Comparison of ENCODE assay signal across 36 cellular contexts in genomic region chr4:56123547-56123946, GRCh38.
"Had no signal": no experiment of that assay in that cellular context is flagged by ENCODE, and none has a peak within 500 bp of the region (broad histone marks: within the 10 kb centered on the region; RNA-seq: fewer than 3 reads in every experiment).

No MANE protein-coding gene starts in this region.

- H3K36me3 Mint-ChIP-seq: activated CD4-positive, alpha-beta memory T cell treated with anti-CD3 and anti-CD28 coated beads for 36 hours; activated CD8-positive, alpha-beta memory T cell treated with anti-CD3 and anti-CD28 coated beads, Interleukin-2, amount 10 ng/mL, durations not matched to agents 7 days and 5 days; activated naive CD4-positive, alpha-beta T cell treated with anti-CD3 and anti-CD28 coated beads, Interleukin-2, amount 50 U/mL, for 24 hours; activated naive CD8-positive, alpha-beta T cell treated with anti-CD3 and anti-CD28 coated beads for 36 hours had no signal

- FAIRE-seq: endometrium, endothelial cell of umbilical vein, frontal cortex had no signal

- H3K27me3 ChIP-seq: adrenal gland, body of pancreas, breast epithelium, cardiac muscle cell, colonic mucosa had no signal

- H3K9me3 ChIP-seq: adrenal gland, body of pancreas, breast epithelium, colonic mucosa had no signal

- H3K4me1 Mint-ChIP-seq: activated CD4-positive, alpha-beta T cell treated with anti-CD3 and anti-CD28 coated beads for 36 hours; activated CD4-positive, alpha-beta T cell treated with anti-CD3 and anti-CD28 coated beads, Interleukin-2, amount 10 ng/mL, durations not matched to agents 24 days and 14 days; activated CD8-positive, alpha-beta memory T cell treated with anti-CD3 and anti-CD28 coated beads, Interleukin-2, amount 10 ng/mL, durations not matched to agents 7 days and 5 days; activated naive CD4-positive, alpha-beta T cell treated with anti-CD3 and anti-CD28 coated beads, Interleukin-2, amount 50 U/mL, for 24 hours; activated naive CD8-positive, alpha-beta T cell treated with anti-CD3 and anti-CD28 coated beads for 36 hours; activated naive CD8-positive, alpha-beta T cell treated with anti-CD3 and anti-CD28 coated beads, Interleukin-2, amount 50 U/mL, for 24 hours had no signal

- H3K27ac ChIP-seq: adrenal gland, body of pancreas, breast epithelium, cardiac muscle cell, colonic mucosa, epithelial cell of prostate had no signal

- H3K4me3 ChIP-seq: adrenal gland, body of pancreas, breast epithelium, cardiac muscle cell, colonic mucosa had no signal

- ATAC-seq: activated CD4-positive, alpha-beta T cell treated with anti-CD3 and anti-CD28 coated beads for 36 hours; activated CD8-positive, alpha-beta memory T cell treated with anti-CD3 and anti-CD28 coated beads, Interleukin-2, amount 10 ng/mL, durations not matched to agents 7 days and 5 days; activated CD8-positive, alpha-beta T cell treated with anti-CD3 and anti-CD28 coated beads, Interleukin-2, amount 10 ng/mL, durations not matched to agents 7 days and 5 days; activated naive CD8-positive, alpha-beta T cell treated with anti-CD3 and anti-CD28 coated beads, Interleukin-2, amount 50 U/mL, for 24 hours; body of pancreas had no signal

- H3K36me3 ChIP-seq: adrenal gland, breast epithelium, cardiac muscle cell, colonic mucosa had no signal

- H3K27ac Mint-ChIP-seq: activated CD4-positive, alpha-beta memory T cell treated with anti-CD3 and anti-CD28 coated beads for 36 hours; activated CD4-positive, alpha-beta T cell treated with anti-CD3 and anti-CD28 coated beads for 36 hours; activated CD4-positive, alpha-beta T cell treated with anti-CD3 and anti-CD28 coated beads, Interleukin-2, amount 10 ng/mL, durations not matched to agents 24 days and 14 days; activated CD8-positive, alpha-beta memory T cell treated with anti-CD3 and anti-CD28 coated beads, Interleukin-2, amount 10 ng/mL, durations not matched to agents 7 days and 5 days; activated CD8-positive, alpha-beta T cell treated with anti-CD3 and anti-CD28 coated beads, Interleukin-2, amount 10 ng/mL, durations not matched to agents 7 days and 5 days; activated naive CD4-positive, alpha-beta T cell treated with anti-CD3 and anti-CD28 coated beads for 36 hours; activated naive CD4-positive, alpha-beta T cell treated with anti-CD3 and anti-CD28 coated beads, Interleukin-2, amount 50 U/mL, for 24 hours; activated naive CD8-positive, alpha-beta T cell treated with anti-CD3 and anti-CD28 coated beads for 36 hours; activated naive CD8-positive, alpha-beta T cell treated with anti-CD3 and anti-CD28 coated beads, Interleukin-2, amount 50 U/mL, for 24 hours; activated T-helper 1 cell treated with anti-CD3 and anti-CD28 coated beads, Interleukin-12 subunit alpha, Interleukin-12 subunit beta, Interleukin-2, Interleukin-4 antibody, amounts not matched to agents 30 ng/mL and 10 ng/mL and 1 ng/mL, durations not matched to agents 14 hours and 24 hours and 36 hours; activated T-helper 2 cell treated with anti-CD3 and anti-CD28 coated beads, Interferon-gamma antibody, Interleukin-2, Interleukin-4, amounts not matched to agents 10 μg/mL and 5 μg/mL and 100 μg/mL, durations not matched to agents 14 hours and 24 hours and 36 hours; T-helper 1 cell treated with Interleukin-12 subunit alpha and Interleukin-12 subunit beta and Interleukin-4 antibody, amounts not matched to agents 30 μg/mL and 1 μg/mL, for 36 hours; T-helper 2 cell treated with Interferon-gamma antibody and Interleukin-4, amounts not matched to agents 5 μg/mL and 100 μg/mL, for 36 hours had no signal

- H3K4me1 ChIP-seq: adrenal gland, body of pancreas, breast epithelium, colonic mucosa had no signal

- DNase-seq: activated CD4-positive, alpha-beta memory T cell treated with anti-CD3 and anti-CD28 coated beads for 36 hours; activated CD4-positive, alpha-beta T cell treated with anti-CD3 and anti-CD28 coated beads for 36 hours; activated CD4-positive, CD25-positive, alpha-beta regulatory T cell; activated CD4-positive, CD25-positive, alpha-beta regulatory T cell treated with anti-CD3 and anti-CD28 coated beads, Interleukin-2, amount 50 U/mL, for 72 hours; activated CD8-positive, alpha-beta memory T cell treated with anti-CD3 and anti-CD28 coated beads, Interleukin-2, amount 10 ng/mL, durations not matched to agents 7 days and 5 days; activated CD8-positive, alpha-beta memory T cell treated with anti-CD3 and anti-CD28 coated beads, Interleukin-2, amount 50 U/mL, for 4 hours; activated CD8-positive, alpha-beta T cell treated with anti-CD3 and anti-CD28 coated beads, Interleukin-2, amount 10 ng/mL, durations not matched to agents 7 days and 5 days; activated effector memory CD4-positive, alpha-beta T cell treated with anti-CD3 and anti-CD28 coated beads, Interleukin-2, amount 50 U/mL, for 16 hours; activated naive CD4-positive, alpha-beta T cell treated with anti-CD3 and anti-CD28 coated beads for 36 hours; activated naive CD8-positive, alpha-beta T cell treated with anti-CD3 and anti-CD28 coated beads for 36 hours; activated naive CD8-positive, alpha-beta T cell treated with anti-CD3 and anti-CD28 coated beads, Interleukin-2, amount 50 U/mL, for 24 hours; activated T-cell treated with anti-CD3 and anti-CD28 coated beads, Interleukin-2, amount 50 U/mL, for 1 hour; activated T-cell treated with anti-CD3 and anti-CD28 coated beads, Interleukin-2, amount 50 U/mL, for 48 hours; adrenal gland; amygdala; aorta; body of pancreas; central memory CD4-positive, alpha-beta T cell; cerebellar nuclear complex; colonic mucosa; effector CD8-positive, alpha-beta T cell; foreskin fibroblast; head of caudate nucleus; T1000 had no signal

- H3K4me3 Mint-ChIP-seq: activated CD4-positive, alpha-beta memory T cell treated with anti-CD3 and anti-CD28 coated beads for 36 hours; activated CD4-positive, alpha-beta T cell treated with anti-CD3 and anti-CD28 coated beads for 36 hours; activated CD4-positive, alpha-beta T cell treated with anti-CD3 and anti-CD28 coated beads, Interleukin-2, amount 10 ng/mL, durations not matched to agents 24 days and 14 days; activated CD8-positive, alpha-beta memory T cell treated with anti-CD3 and anti-CD28 coated beads, Interleukin-2, amount 10 ng/mL, durations not matched to agents 7 days and 5 days; activated CD8-positive, alpha-beta T cell treated with anti-CD3 and anti-CD28 coated beads, Interleukin-2, amount 10 ng/mL, durations not matched to agents 7 days and 5 days; activated naive CD4-positive, alpha-beta T cell treated with anti-CD3 and anti-CD28 coated beads for 36 hours; activated naive CD4-positive, alpha-beta T cell treated with anti-CD3 and anti-CD28 coated beads, Interleukin-2, amount 50 U/mL, for 24 hours; activated naive CD8-positive, alpha-beta T cell treated with anti-CD3 and anti-CD28 coated beads for 36 hours; activated naive CD8-positive, alpha-beta T cell treated with anti-CD3 and anti-CD28 coated beads, Interleukin-2, amount 50 U/mL, for 24 hours; activated T-helper 1 cell treated with anti-CD3 and anti-CD28 coated beads, Interleukin-12 subunit alpha, Interleukin-12 subunit beta, Interleukin-2, Interleukin-4 antibody, amounts not matched to agents 30 ng/mL and 10 ng/mL and 1 ng/mL, durations not matched to agents 14 hours and 24 hours and 36 hours; T-helper 1 cell treated with Interleukin-12 subunit alpha and Interleukin-12 subunit beta and Interleukin-4 antibody, amounts not matched to agents 30 μg/mL and 1 μg/mL, for 36 hours; T-helper 2 cell treated with Interferon-gamma antibody and Interleukin-4, amounts not matched to agents 5 μg/mL and 100 μg/mL, for 36 hours had no signal
